In genomic region chr12:7092986-7093460, GRCh38 we compare ENCODE assay signal across 2 cellular contexts.
TF ChIP-seq lines count a peak whose summit lies in the region.

No MANE protein-coding gene starts in this region.

TF ChIP-seq in H1, 55 proteins besides CTCF, POLR2A, EP300 and RAD21:
- no peak for TF ChIP-seq HDAC2 (IDR thresholded peaks at IDR 0.05; ENCODE audit: borderline replicate concordance in 1 of 2, low read depth in 2 of 2, low read length in 2 of 2)
- TF ChIP-seq GABPA (IDR thresholded peaks at IDR 0.05; ENCODE audit: borderline replicate concordance, insufficient read depth, low read length): no peak
- TF ChIP-seq KDM4A (IDR thresholded peaks at IDR 0.05; ENCODE audit: low read depth, low read length, severe bottlenecking): no peak
- no peak for TF ChIP-seq RFX5 (IDR thresholded peaks at IDR 0.05; ENCODE audit: borderline replicate concordance, low read depth, low read length)
- no peak for TF ChIP-seq TCF12 (IDR thresholded peaks at IDR 0.05; ENCODE audit: low read depth, low read length)
- TF ChIP-seq SIN3A (conservative IDR thresholded peaks at IDR 0.05 in 1 of 2, IDR thresholded peaks at IDR 0.05 in 1 of 2; ENCODE audit: low read depth in 1 of 2, low read length in 2 of 2): no peak
- TF ChIP-seq ASH2L (IDR thresholded peaks at IDR 0.05; ENCODE audit: low read length): no peak
- TF ChIP-seq TEAD4 (IDR thresholded peaks at IDR 0.05; ENCODE audit: low read depth, low read length): no peak

TF ChIP-seq in GM23338, 12 proteins besides CTCF, POLR2A, EP300 and RAD21:
- TF ChIP-seq ZNF114 (CRISPR knock-in tag; IDR thresholded peaks at IDR 0.05) (no peak), POLR2AphosphoS5 (IDR thresholded peaks at IDR 0.05; ENCODE audit: low read depth) (no peak), STAT1 (IDR thresholded peaks at IDR 0.05; ENCODE audit: unreplicated experiment) (no peak), ZNF462 (CRISPR knock-in tag; IDR thresholded peaks at IDR 0.05) (no peak), REST (IDR thresholded peaks at IDR 0.05; ENCODE audit: unreplicated experiment) (no peak), EZH2 (IDR thresholded peaks at IDR 0.05; ENCODE audit: low read depth, unreplicated experiment) (no peak), ZNF331 (CRISPR knock-in tag; IDR thresholded peaks at IDR 0.05; ENCODE audit: low read depth) (no peak), NANOG (IDR thresholded peaks at IDR 0.05; ENCODE audit: borderline replicate concordance) (no peak), EZH2phosphoT487 (IDR thresholded peaks at IDR 0.05; ENCODE audit: unreplicated experiment) (no peak), CREB1 (CRISPR knock-in tag; IDR thresholded peaks at IDR 0.05; ENCODE audit: low read depth) (no peak), ETS1 (IDR thresholded peaks at IDR 0.05) (no peak), JUNB (IDR thresholded peaks at IDR 0.05; ENCODE audit: unreplicated experiment) (no peak)
